Comparison of ENCODE assay signal across 14 cellular contexts in genomic region chr11:95682552-95682951, GRCh38.
DNase-seq lines count a peak whose midpoint lies in the region; ATAC-seq, FAIRE-seq and TF ChIP-seq lines count a peak whose summit lies in the region.
"Had no signal": no experiment of that assay in that cellular context is flagged by ENCODE, and none has a peak within 500 bp of the region (broad histone marks: within the 10 kb centered on the region; RNA-seq: fewer than 3 reads in every experiment).

No MANE protein-coding gene starts in this region.

- H3K9ac ChIP-seq in endodermal cell (ENCODE audit: extremely low read depth, low read length, poor library complexity, severe bottlenecking), result no peak overlapping the region
- H3K9ac ChIP-seq: SK-N-SH had no signal

- no peak for DNase-seq in CD4-positive, CD25-positive, alpha-beta regulatory T cell
- DNase-seq in GM19239 (ENCODE audit: insufficient read length, low spot score) (no peak), kidney tubule cell (ENCODE audit: low spot score) (peak; percentile 26), posterior vena cava (ENCODE audit: low spot score) (no peak), osteocyte (ENCODE audit: extremely low spot score, unreplicated experiment) (no peak), endodermal cell (no peak)
- no peak for DNase-seq in activated naive CD8-positive, alpha-beta T cell treated with anti-CD3 and anti-CD28 coated beads, Interleukin-2, amount 10 ng/mL, durations not matched to agents 7 days and 5 days
- DNase-seq in central memory CD4-positive, alpha-beta T cell, result no peak
- DNase-seq: midbrain, NCI-H1092, NCI-H82, SK-N-SH had no signal

- H3K4me3 Mint-ChIP-seq in CD4-positive, CD25-positive, alpha-beta regulatory T cell, result peak overlapping the region in 3 of 4 donors; percentile 61 to 80 (median 63)
- H3K4me3 Mint-ChIP-seq in activated naive CD8-positive, alpha-beta T cell treated with anti-CD3 and anti-CD28 coated beads, Interleukin-2, amount 10 ng/mL, durations not matched to agents 7 days and 5 days, result peak overlapping the region; percentile 1
- no peak overlapping the region for H3K4me3 Mint-ChIP-seq in osteocyte (ENCODE audit: unreplicated experiment)
- no peak overlapping the region for H3K4me3 Mint-ChIP-seq in endodermal cell

- H3K27ac Mint-ChIP-seq in CD4-positive, CD25-positive, alpha-beta regulatory T cell, result peak overlapping the region in 2 of 3 donors; percentile 97 to 98
- H3K27ac Mint-ChIP-seq in activated naive CD8-positive, alpha-beta T cell treated with anti-CD3 and anti-CD28 coated beads, Interleukin-2, amount 10 ng/mL, durations not matched to agents 7 days and 5 days, result peak overlapping the region; percentile 1
- H3K27ac Mint-ChIP-seq in osteocyte (ENCODE audit: unreplicated experiment) (no peak overlapping the region), endodermal cell (no peak overlapping the region)

- WGBS in endodermal cell (ENCODE audit: insufficient coverage in 1 of 2, insufficient read length in 1 of 2), 2 experiments, result 71 to 89% methylated on average over 1 to 2 of the region's 2 CpGs

- peaks cover 28 to 86% (median 59%) of the 10 kb centered on the region in 4 donors for H3K4me1 Mint-ChIP-seq in CD4-positive, CD25-positive, alpha-beta regulatory T cell
- peaks cover 44% of the 10 kb centered on the region for H3K4me1 Mint-ChIP-seq in activated naive CD8-positive, alpha-beta T cell treated with anti-CD3 and anti-CD28 coated beads, Interleukin-2, amount 10 ng/mL, durations not matched to agents 7 days and 5 days
- H3K4me1 Mint-ChIP-seq in osteocyte (ENCODE audit: unreplicated experiment), result peaks cover 23% of the 10 kb centered on the region
- H3K4me1 Mint-ChIP-seq in endodermal cell, result peaks cover 6% of the 10 kb centered on the region

- H3K9me3 Mint-ChIP-seq in CD4-positive, CD25-positive, alpha-beta regulatory T cell, result peaks cover 0 to 1% (median 0%) of the 10 kb centered on the region in 7 donors
- no peaks in the 10 kb centered on the region for H3K9me3 Mint-ChIP-seq in activated naive CD8-positive, alpha-beta T cell treated with anti-CD3 and anti-CD28 coated beads, Interleukin-2, amount 10 ng/mL, durations not matched to agents 7 days and 5 days
- H3K9me3 Mint-ChIP-seq in osteocyte (ENCODE audit: unreplicated experiment), result no peaks in the 10 kb centered on the region
- H3K9me3 Mint-ChIP-seq in endodermal cell, result no peaks in the 10 kb centered on the region

- peak overlapping the region; percentile 9 for H3K4me3 ChIP-seq in CD4-positive, CD25-positive, alpha-beta regulatory T cell (ENCODE audit: low read depth, low read length)
- no peak overlapping the region for H3K4me3 ChIP-seq in endodermal cell (ENCODE audit: low read length)

- POLR2A ChIA-PET in activated naive CD8-positive, alpha-beta T cell treated with anti-CD3 and anti-CD28 coated beads, Interleukin-2, amount 10 ng/mL, durations not matched to agents 7 days and 5 days (lab: Charles Lee), result interaction anchor here (1.0 kb wide), 1 partner anchor 10 kb away, joined by 3 read pairs; no protein-coding TSS in a partner anchor

- H3K36me3 ChIP-seq in CD4-positive, CD25-positive, alpha-beta regulatory T cell (ENCODE audit: control insufficient read depth, insufficient read depth, low read length), result no peaks in the 10 kb centered on the region
- no peaks in the 10 kb centered on the region for H3K36me3 ChIP-seq in endodermal cell (ENCODE audit: control insufficient read depth, insufficient read depth, low read length)

- H3K36me3 Mint-ChIP-seq in CD4-positive, CD25-positive, alpha-beta regulatory T cell, result peaks cover 12% of the 10 kb centered on the region
- H3K36me3 Mint-ChIP-seq in activated naive CD8-positive, alpha-beta T cell treated with anti-CD3 and anti-CD28 coated beads, Interleukin-2, amount 10 ng/mL, durations not matched to agents 7 days and 5 days, result peaks cover 27% of the 10 kb centered on the region
- H3K36me3 Mint-ChIP-seq in osteocyte (ENCODE audit: unreplicated experiment) (no peaks in the 10 kb centered on the region), endodermal cell (ENCODE audit: low read depth) (no peaks in the 10 kb centered on the region)

- H3K27ac ChIP-seq in CD4-positive, CD25-positive, alpha-beta regulatory T cell (ENCODE audit: insufficient read depth, low read length, poor library complexity, severe bottlenecking), result peak overlapping the region; percentile 71
- H3K27ac ChIP-seq in endodermal cell (ENCODE audit: low read depth, low read length), result no peak overlapping the region

- no peaks in the 10 kb centered on the region for H3K27me3 Mint-ChIP-seq in CD4-positive, CD25-positive, alpha-beta regulatory T cell
- no peaks in the 10 kb centered on the region for H3K27me3 Mint-ChIP-seq in activated naive CD8-positive, alpha-beta T cell treated with anti-CD3 and anti-CD28 coated beads, Interleukin-2, amount 10 ng/mL, durations not matched to agents 7 days and 5 days
- H3K27me3 Mint-ChIP-seq in osteocyte (ENCODE audit: unreplicated experiment) (peaks cover 2% of the 10 kb centered on the region), endodermal cell (ENCODE audit: insufficient read depth) (no peaks in the 10 kb centered on the region)

- peaks cover 62% of the 10 kb centered on the region for H3K4me1 ChIP-seq in CD4-positive, CD25-positive, alpha-beta regulatory T cell (ENCODE audit: control insufficient read depth, insufficient read depth, low read length, poor library complexity, severe bottlenecking)
- H3K4me1 ChIP-seq in endodermal cell (ENCODE audit: control insufficient read depth, insufficient read depth, low read length), result peaks cover 3% of the 10 kb centered on the region

- peak; percentile 47 for FAIRE-seq in GM19239 (lab: Jason Lieb, UNC)
- FAIRE-seq: colon had no signal

- no peak for ATAC-seq in CD4-positive, CD25-positive, alpha-beta regulatory T cell (ENCODE audit: low read depth in 2 of 2)
- peak; percentile 16 for ATAC-seq in activated naive CD8-positive, alpha-beta T cell treated with anti-CD3 and anti-CD28 coated beads, Interleukin-2, amount 10 ng/mL, durations not matched to agents 7 days and 5 days (ENCODE audit: low read depth)
- ATAC-seq: sciatic nerve had no signal

- TF ChIP-seq CTCF in osteocyte (IDR thresholded peaks at IDR 0.05), result no peak
- no peak for TF ChIP-seq CTCF in endodermal cell (conservative IDR thresholded peaks at IDR 0.05)

- H3K9me3 ChIP-seq in CD4-positive, CD25-positive, alpha-beta regulatory T cell (ENCODE audit: control insufficient read depth in 2 of 2, low read length in 2 of 2), result no peaks in the 10 kb centered on the region
- no peaks in the 10 kb centered on the region for H3K9me3 ChIP-seq in endodermal cell (ENCODE audit: control insufficient read depth, low read length)
- H3K9me3 ChIP-seq: SK-N-SH had no signal

- intact Hi-C loops in posterior vena cava (cut with DNase I), result no loop called here

- no peaks in the 10 kb centered on the region for H3K27me3 ChIP-seq in CD4-positive, CD25-positive, alpha-beta regulatory T cell (ENCODE audit: control insufficient read depth, insufficient read depth, low read length)
- H3K27me3 ChIP-seq in endodermal cell (ENCODE audit: control insufficient read depth, insufficient read depth, low read length, poor library complexity, severe bottlenecking), result no peaks in the 10 kb centered on the region

Comparison
In these comparisons a context has a peak if more than half of its experiments do, and no peak if none do; other contexts are left out.
1. H3K27ac Mint-ChIP-seq: peak in CD4-positive, CD25-positive, alpha-beta regulatory T cell (2 of 3) and activated naive CD8-positive, alpha-beta T cell treated with anti-CD3 and anti-CD28 coated beads, Interleukin-2, amount 10 ng/mL, durations not matched to agents 7 days and 5 days (single experiment); none in osteocyte (single experiment) and endodermal cell (single experiment).
2. H3K4me3 Mint-ChIP-seq: peak in CD4-positive, CD25-positive, alpha-beta regulatory T cell (3 of 4) and activated naive CD8-positive, alpha-beta T cell treated with anti-CD3 and anti-CD28 coated beads, Interleukin-2, amount 10 ng/mL, durations not matched to agents 7 days and 5 days (single experiment); none in osteocyte (single experiment) and endodermal cell (single experiment).